In the genomic region with DNA sequence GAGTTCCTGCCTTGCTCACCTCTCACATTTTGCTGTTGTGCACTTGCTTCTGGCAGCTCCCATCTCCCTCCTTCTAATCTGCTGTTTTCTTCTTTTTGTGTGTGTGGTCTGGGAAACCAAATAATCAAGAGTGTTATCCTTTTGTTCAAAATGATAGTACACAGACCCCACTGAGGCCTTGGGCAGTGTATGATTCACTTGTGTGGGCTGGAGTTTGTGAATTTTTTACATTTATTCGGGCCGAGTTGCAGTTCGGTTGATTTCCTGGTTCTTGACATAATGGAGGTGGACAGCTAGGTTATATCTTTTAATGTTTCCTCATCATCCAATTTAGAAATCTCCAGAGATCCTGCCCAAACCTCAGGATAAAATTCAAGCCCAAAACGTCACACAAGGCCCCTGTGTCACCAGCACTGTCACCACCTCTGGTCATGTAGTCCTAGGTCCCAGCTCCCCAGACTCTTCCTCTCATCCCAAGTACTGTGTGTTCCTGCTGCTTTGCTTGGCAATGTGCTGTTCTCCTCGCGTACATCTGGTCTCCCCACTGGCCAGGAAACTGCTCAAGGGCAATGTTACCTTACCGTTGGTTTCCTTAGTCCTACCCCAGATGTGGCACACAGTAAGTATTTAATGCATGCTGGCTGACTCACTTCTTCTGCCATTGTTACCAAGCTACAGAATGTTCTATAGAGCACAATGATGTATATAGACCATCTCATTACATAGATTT, we compare ENCODE assay signal across 23 cellular contexts. TPM values are rescaled to one million over a fixed set of nuclear protein-coding genes. Genes with fewer than 3 reads are reported as not detected.
A peak's percentile ranks its signal among the peaks of the same experiment; 100 is the strongest.
DNase-seq lines count a peak whose midpoint lies in the region; ATAC-seq, FAIRE-seq and TF ChIP-seq lines count a peak whose summit lies in the region.
"Had no signal": no experiment of that assay in that cellular context is flagged by ENCODE, and none has a peak within 500 bp of the region (broad histone marks: within the 10 kb centered on the region; RNA-seq: fewer than 3 reads in every experiment).

No MANE protein-coding gene starts in this region.

- BruUV-seq in MCF 10A (replicated peaks; lab: Mats Ljungman, UMichigan) (no TSS peak), K562 (replicated peaks; lab: Mats Ljungman, UMichigan) (no TSS peak)

- H3K9me1 ChIP-seq in K562 (ENCODE audit: control insufficient read depth, insufficient read depth, low read length) = no peaks in the 10 kb centered on the region

- CTCF ChIA-PET in MCF 10A (lab: Yijun Ruan, JAX) = interaction anchor here (0.7 to 0.8 kb wide), 2 partner anchors 13 to 16 kb away, joined by 3 read pairs; no protein-coding TSS in a partner anchor
- CTCF ChIA-PET in K562 (lab: Yijun Ruan, JAX; ENCODE audit: low intra/inter-chr PET ratio) = no interaction called here

- TF ChIP-seq RAD21 in K562 (CRISPR knock-in tag; conservative IDR thresholded peaks at IDR 0.05 in 1 of 2, IDR thresholded peaks at IDR 0.05 in 1 of 2) = no peak

- TF ChIP-seq CTCF in MCF 10A (IDR thresholded peaks at IDR 0.05; ENCODE audit: unreplicated experiment) = no peak
- TF ChIP-seq CTCF in breast epithelium (IDR thresholded peaks at IDR 0.05) = no peak
- no peak for TF ChIP-seq CTCF in K562 (IDR thresholded peaks at IDR 0.05 in 2 of 3, conservative IDR thresholded peaks at IDR 0.05 in 1 of 3; ENCODE audit: insufficient read depth in 2 of 3, low read depth in 1 of 3, low read length in 3 of 3)
- TF ChIP-seq CTCF in testis (IDR thresholded peaks at IDR 0.05) = no peak

- H3K4me3 ChIP-seq in breast epithelium = no peak overlapping the region
- H3K4me3 ChIP-seq in K562 = no peak overlapping the region
- no peak overlapping the region for H3K4me3 ChIP-seq in testis
- H3K4me3 ChIP-seq: psoas muscle, SJCRH30 had no signal

- no peaks in the 10 kb centered on the region for H4K20me1 ChIP-seq in K562 (replicated peaks; ENCODE audit: control insufficient read depth, insufficient read depth, low read length)

- in situ Hi-C loops in K562 (cut with MboI) = no loop called here

- WGBS in K562 (ENCODE audit: insufficient coverage, low coverage, missing lambda C conversion rate) = 13% methylated on average over 7 of the region's 7 CpGs
- WGBS in testis, 2 donors = 53 to 62% methylated on average over 7 of the region's 7 CpGs

- H3K4me1 Mint-ChIP-seq in MCF 10A (ENCODE audit: insufficient read depth, unreplicated experiment) = peaks cover 19% of the 10 kb centered on the region

- no peak overlapping the region for H3K4me2 ChIP-seq in K562 (ENCODE audit: insufficient read depth, low read length)

- DNase-seq in MCF 10A (ENCODE audit: unreplicated experiment) = peak; percentile 55
- no peak for DNase-seq in breast epithelium (ENCODE audit: low spot score in 2 of 2)
- DNase-seq in K562 (ENCODE audit: extremely low read depth in 1 of 4, low spot score in 3 of 4) = no peak
- peak; percentile 20 for DNase-seq in glomerular visceral epithelial cell (ENCODE audit: extremely low spot score)
- DNase-seq in testis = no peak
- no peak for DNase-seq in NCI-H446 (lab: John Stamatoyannopoulos, UW)
- no peak for DNase-seq in DMS153 treated with DMSO at 0.1 percent for 48 hours (lab: John Stamatoyannopoulos, UW; ENCODE audit: unreplicated experiment)
- no peak for DNase-seq in activated effector memory CD4-positive, alpha-beta T cell treated with Interleukin-2 at 50 U/mL for 16 hours
- DNase-seq: 8988T; activated CD4-positive, alpha-beta T cell treated with anti-CD3 and anti-CD28 coated beads, Interleukin-2, amount 10 ng/mL, durations not matched to agents 24 days and 14 days; caudate nucleus; DND-41; naive B cell; NCI-H187 treated with DMSO at 0.1 percent for 48 hours; NCI-H526 treated with DMSO at 0.1 percent for 48 hours; psoas muscle; SJCRH30; stimulated activated naive CD8-positive, alpha-beta T cell treated with anti-CD3 and anti-CD28 coated beads, Interleukin-15, amount 100 ng/mL, for 72 hours had no signal

- TF ChIP-seq POLR2A in breast epithelium (IDR thresholded peaks at IDR 0.05) = no peak
- TF ChIP-seq POLR2A in K562 (conservative IDR thresholded peaks at IDR 0.05) = no peak
- no peak for TF ChIP-seq POLR2A in testis (IDR thresholded peaks at IDR 0.05)

- no peaks in the 10 kb centered on the region for H3K36me3 Mint-ChIP-seq in MCF 10A (ENCODE audit: insufficient read depth, unreplicated experiment)
- H3K36me3 Mint-ChIP-seq: activated naive CD4-positive, alpha-beta T cell treated with anti-CD3 and anti-CD28 coated beads, Interleukin-2, amount 50 U/mL, for 24 hours; naive B cell had no signal

- peak overlapping the region; percentile 9 for H3K4me3 Mint-ChIP-seq in MCF 10A (ENCODE audit: unreplicated experiment)
- H3K4me3 Mint-ChIP-seq: activated CD4-positive, alpha-beta T cell treated with anti-CD3 and anti-CD28 coated beads, Interleukin-2, amount 10 ng/mL, durations not matched to agents 24 days and 14 days; activated naive CD4-positive, alpha-beta T cell treated with anti-CD3 and anti-CD28 coated beads, Interleukin-2, amount 50 U/mL, for 24 hours; endodermal cell; naive B cell; stimulated activated naive CD8-positive, alpha-beta T cell treated with anti-CD3 and anti-CD28 coated beads, Interleukin-15, amount 100 ng/mL, for 72 hours had no signal

- POLR2A ChIA-PET in MCF 10A (lab: Yijun Ruan, JAX) (interaction anchor here (0.6 to 0.7 kb wide), 2 partner anchors 13 to 573 kb away, joined by 3 to 4 read pairs; no protein-coding TSS in a partner anchor), K562 (lab: Yijun Ruan, JAX) (interaction anchor here (0.7 to 1.0 kb wide), 2 partner anchors 9 to 49 kb away, joined by 3 to 4 read pairs; no protein-coding TSS in a partner anchor)

- no peak for FAIRE-seq in K562 (lab: Jason Lieb, UNC)
- FAIRE-seq: HTR-8/SVneo, urothelium cell line had no signal

- H3K79me2 ChIP-seq in K562 (ENCODE audit: control insufficient read depth, insufficient read depth, low read length) = no peaks in the 10 kb centered on the region

- H3K4me1 ChIP-seq in breast epithelium = no peaks in the 10 kb centered on the region
- no peaks in the 10 kb centered on the region for H3K4me1 ChIP-seq in K562 (replicated peaks in 1 of 2; ENCODE audit: control insufficient read depth in 2 of 2, insufficient read depth in 2 of 2, low read length in 2 of 2)
- H3K4me1 ChIP-seq in testis = peaks cover 6% of the 10 kb centered on the region
- H3K4me1 ChIP-seq: psoas muscle had no signal

- intact Hi-C loops in MCF 10A (cut with micrococcal nuclease) = no loop called here
- intact Hi-C loops in breast epithelium (cut with DNase I; ENCODE audit: low total_unique reads) = no loop called here
- intact Hi-C loops in K562 (cut with micrococcal nuclease) = loop anchor here (5.0 kb wide), 1 partner anchor 110 kb away; the partner anchor contains the start of gene FUCA2
- intact Hi-C loops in testis (cut with DNase I; ENCODE audit: low total_unique reads) = no loop called here

- no peaks in the 10 kb centered on the region for H3K9me3 ChIP-seq in breast epithelium
- H3K9me3 ChIP-seq in K562 (replicated peaks; ENCODE audit: control insufficient read depth, insufficient read depth, low read depth, low read length) = no peaks in the 10 kb centered on the region
- H3K9me3 ChIP-seq in testis = no peaks in the 10 kb centered on the region
- H3K9me3 ChIP-seq: psoas muscle, SJCRH30 had no signal

- H3K9ac ChIP-seq in K562 (ENCODE audit: insufficient read depth in 1 of 2, low read depth in 2 of 2, low read length in 2 of 2) = no peak overlapping the region

- TF ChIP-seq EP300 in K562 (IDR thresholded peaks at IDR 0.05; ENCODE audit: low read length) = no peak

- peak overlapping the region; percentile 68 for H2AFZ ChIP-seq in K562 (ENCODE audit: low read depth, low read length)

- peak; percentile 45; the same call in 1 of the 3 replicates for ATAC-seq in K562
- ATAC-seq: psoas muscle; stimulated activated naive CD8-positive, alpha-beta T cell treated with anti-CD3 and anti-CD28 coated beads, Interleukin-15, amount 100 ng/mL, for 72 hours had no signal

- no peaks in the 10 kb centered on the region for H3K36me3 ChIP-seq in breast epithelium
- no peaks in the 10 kb centered on the region for H3K36me3 ChIP-seq in K562 (ENCODE audit: control insufficient read depth, insufficient read depth, low read length)
- no peaks in the 10 kb centered on the region for H3K36me3 ChIP-seq in testis (ENCODE audit: low read depth, missing control alignments)
- H3K36me3 ChIP-seq: SJCRH30 had no signal

- no peaks in the 10 kb centered on the region for H3K9me3 Mint-ChIP-seq in MCF 10A (ENCODE audit: unreplicated experiment)
- H3K9me3 Mint-ChIP-seq: activated CD4-positive, alpha-beta T cell treated with anti-CD3 and anti-CD28 coated beads, Interleukin-2, amount 10 ng/mL, durations not matched to agents 24 days and 14 days; activated naive CD4-positive, alpha-beta T cell treated with anti-CD3 and anti-CD28 coated beads, Interleukin-2, amount 50 U/mL, for 24 hours; endodermal cell; naive B cell; stimulated activated naive CD8-positive, alpha-beta T cell treated with anti-CD3 and anti-CD28 coated beads, Interleukin-15, amount 100 ng/mL, for 72 hours had no signal

- H3K27me3 Mint-ChIP-seq in MCF 10A (ENCODE audit: insufficient read depth, unreplicated experiment) = no peaks in the 10 kb centered on the region
- H3K27me3 Mint-ChIP-seq: activated CD4-positive, alpha-beta T cell treated with anti-CD3 and anti-CD28 coated beads, Interleukin-2, amount 10 ng/mL, durations not matched to agents 24 days and 14 days; activated naive CD4-positive, alpha-beta T cell treated with anti-CD3 and anti-CD28 coated beads, Interleukin-2, amount 50 U/mL, for 24 hours; naive B cell had no signal

- H3K27ac Mint-ChIP-seq in MCF 10A (ENCODE audit: low read depth, unreplicated experiment) = peak overlapping the region; percentile 55
- H3K27ac Mint-ChIP-seq: activated CD4-positive, alpha-beta T cell treated with anti-CD3 and anti-CD28 coated beads, Interleukin-2, amount 10 ng/mL, durations not matched to agents 24 days and 14 days; activated naive CD4-positive, alpha-beta T cell treated with anti-CD3 and anti-CD28 coated beads, Interleukin-2, amount 50 U/mL, for 24 hours; endodermal cell; stimulated activated naive CD8-positive, alpha-beta T cell treated with anti-CD3 and anti-CD28 coated beads, Interleukin-15, amount 100 ng/mL, for 72 hours had no signal

- no peaks in the 10 kb centered on the region for H3K27me3 ChIP-seq in breast epithelium
- no peaks in the 10 kb centered on the region for H3K27me3 ChIP-seq in K562 (ENCODE audit: control insufficient read depth in 2 of 2, insufficient read depth in 2 of 2, low read length in 2 of 2)
- no peaks in the 10 kb centered on the region for H3K27me3 ChIP-seq in testis
- H3K27me3 ChIP-seq: SJCRH30 had no signal

- H3K27ac ChIP-seq in breast epithelium = no peak overlapping the region
- no peak overlapping the region for H3K27ac ChIP-seq in K562 (ENCODE audit: extremely low read depth, low read depth, low read length)
- H3K27ac ChIP-seq in testis = peak overlapping the region; percentile 54 to 74
- H3K27ac ChIP-seq: C4-2B, psoas muscle, SJCRH30 had no signal

RNA-seq across cellular contexts. Expression of gene PHACTR2, which starts 55.7 kb away (rescaled TPM):
- 30.0 and 34.4 TPM in 2 replicates for total RNA-seq in MCF 10A (2022)
- total RNA-seq in breast epithelium = 10 to 100 TPM; 27.5 to 53.3 (median 52.4) TPM
- 15.0 and 25.0 TPM in 2 replicates for total RNA-seq in K562 (2011; cell fraction: chromatin; rRNA removed; ENCODE audit: low replicate concordance)
- total RNA-seq in K562 (2011; cell fraction: nucleolus; rRNA removed) = 4.7 and 5.4 TPM in 2 replicates
- total RNA-seq in K562 (2011; cell fraction: nucleoplasm; rRNA removed) = 9.0 and 17.7 TPM in 2 replicates
- total RNA-seq in K562 (2014; rRNA removed) = 29.4 and 38.1 TPM in 2 replicates
- total RNA-seq in K562 (2014; rRNA removed; fragmentation: Illumina TruSeq; extraction: Trizol) = 46.5 and 55.7 TPM in 2 replicates
- 45.7 and 52.5 TPM in 2 replicates for total RNA-seq in K562 (2015; rRNA removed; fragmentation: Illumina TruSeq; extraction: Trizol)
- 36.2 and 44.2 TPM in 2 replicates for total RNA-seq in K562 (2021)
- polyA plus RNA-seq in K562 (2011; rRNA removed) = 13.0 and 16.1 TPM in 2 replicates
- 5.8 and 7.4 TPM in 2 replicates for polyA plus RNA-seq in K562 (2011; cell fraction: cytosol; rRNA removed)
- 6.8 and 8.9 TPM in 2 replicates for polyA plus RNA-seq in K562 (2011; cell fraction: nucleus; rRNA removed)
- 9.5 and 14.3 TPM in 2 replicates for polyA plus RNA-seq in K562 (2012)
- polyA plus RNA-seq in K562 (2014; fragmentation: Illumina TruSeq; extraction: Trizol) = 19.5 and 22.9 TPM in 2 replicates
- polyA plus RNA-seq in K562 (2014; fragmentation: Nextera tagmentation; extraction: Ambion mirVana) = 10 to 100 TPM in 1 of 2 experiments, 1 to 10 TPM in 1; 5.3 to 13.9 TPM
- 13.2 and 15.1 TPM in 2 replicates for polyA plus RNA-seq in K562 (2014; rRNA removed)
- polyA minus RNA-seq in K562 (2011; rRNA and poly(A)+ RNA removed) = 36.8 and 42.7 TPM in 2 replicates
- 18.4 and 22.6 TPM in 2 replicates for polyA minus RNA-seq in K562 (2011; cell fraction: cytosol; rRNA and poly(A)+ RNA removed)
- 12.5 and 31.9 TPM in 2 replicates for polyA minus RNA-seq in K562 (2011; cell fraction: nucleus; rRNA and poly(A)+ RNA removed)
- total RNA-seq in testis = 100 to 1,000 TPM; 102 to 121 TPM
- 18.3 TPM for polyA plus RNA-seq in testis (ENCODE audit: insufficient read depth, low read depth, low replicate concordance)

Comparison
In these comparisons a context has a peak if more than half of its experiments do, and no peak if none do; other contexts are left out.
1. DNase-seq: peak in MCF 10A (single experiment) and glomerular visceral epithelial cell (single experiment); none in breast epithelium (0 of 2), K562 (0 of 4), testis (single experiment), NCI-H446 (0 of 2), DMS153 treated with DMSO at 0.1 percent for 48 hours (single experiment) and activated effector memory CD4-positive, alpha-beta T cell treated with Interleukin-2 at 50 U/mL for 16 hours (single experiment).
2. H3K27ac ChIP-seq: peak in testis (2 of 2); none in breast epithelium (0 of 2) and K562 (single experiment).